15 cellular contexts compared by ENCODE assay signal in the genomic region with DNA sequence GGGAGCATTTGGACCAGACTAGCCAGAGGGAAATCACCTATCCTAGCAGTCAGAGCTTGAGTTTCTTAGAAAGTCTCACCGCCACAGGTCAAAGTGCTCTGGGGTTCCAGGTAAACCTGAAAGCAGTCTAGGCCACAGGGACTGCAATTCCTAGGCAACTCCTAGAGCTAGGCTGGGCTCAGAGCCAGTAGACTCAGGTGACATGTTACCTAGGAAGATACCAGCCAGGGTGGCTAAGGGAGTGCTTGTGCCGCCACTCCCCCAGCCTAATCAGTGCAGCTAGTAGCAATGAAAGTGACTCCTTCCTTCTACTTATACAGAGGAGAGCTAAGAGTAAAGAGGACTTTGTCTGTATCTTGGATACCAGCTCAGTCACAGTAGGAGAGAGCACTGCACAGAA.
DNase-seq lines count a peak whose midpoint lies in the region; ATAC-seq and TF ChIP-seq lines count a peak whose summit lies in the region.
"Had no signal": no experiment of that assay in that cellular context is flagged by ENCODE, and none has a peak within 500 bp of the region (broad histone marks: within the 10 kb centered on the region; RNA-seq: fewer than 3 reads in every experiment).

No MANE protein-coding gene starts in this region.

- H3K4me1 ChIP-seq in body of pancreas: no peaks in the 10 kb centered on the region
- H3K4me1 ChIP-seq in stomach: peaks cover 0 to 7% (median 0%) of the 10 kb centered on the region in 4 donors
- no peaks in the 10 kb centered on the region for H3K4me1 ChIP-seq in PC-3 (ENCODE audit: insufficient read depth, low read length)
- H3K4me1 ChIP-seq in tibial nerve: no peaks in the 10 kb centered on the region
- H3K4me1 ChIP-seq: A549, BE2C, HAP-1 had no signal

- H3K27ac ChIP-seq in body of pancreas (no peak overlapping the region), stomach (no peak overlapping the region), PC-3 (ENCODE audit: low read length) (no peak overlapping the region), tibial nerve (no peak overlapping the region)
- H3K27ac ChIP-seq: A549, C4-2B had no signal

- CTCF ChIA-PET in PC-3 (lab: Charles Lee): no interaction called here

- WGBS in body of pancreas, 2 donors: 35 to 40% methylated on average over 1 to 2 of the region's 2 CpGs
- 35 to 68% (median 57%) methylated on average over 1 to 2 of the region's 2 CpGs for WGBS in stomach, 5 donors
- 94 to 100% methylated on average over 1 to 2 of the region's 2 CpGs for WGBS in tibial nerve, 2 donors

- TF ChIP-seq POLR2A in body of pancreas (IDR thresholded peaks at IDR 0.05) (no peak), stomach (IDR thresholded peaks at IDR 0.05) (no peak), tibial nerve (IDR thresholded peaks at IDR 0.05) (no peak)

- intact Hi-C loops in body of pancreas (cut with DNase I): no loop called here
- intact Hi-C loops in stomach (cut with DNase I; ENCODE audit: low total_unique reads): no loop called here
- intact Hi-C loops in PC-3 (cut with micrococcal nuclease): no loop called here

- H3K27me3 ChIP-seq in body of pancreas (no peaks in the 10 kb centered on the region), stomach (no peaks in the 10 kb centered on the region), PC-3 (ENCODE audit: low read length) (peaks cover 14% of the 10 kb centered on the region; the same call in 1 of the 2 replicates), tibial nerve (no peaks in the 10 kb centered on the region)
- H3K27me3 ChIP-seq: BE2C had no signal

- no peak for TF ChIP-seq EP300 in stomach (IDR thresholded peaks at IDR 0.05)
- TF ChIP-seq EP300 in tibial nerve (IDR thresholded peaks at IDR 0.05): no peak

- H3K4me2 ChIP-seq in PC-3 (ENCODE audit: low read length): no peak overlapping the region
- H3K4me2 ChIP-seq: A549 had no signal

- H4K20me1 ChIP-seq in PC-3 (ENCODE audit: low read length): no peaks in the 10 kb centered on the region

- H3K9me2 ChIP-seq in PC-3 (replicated peaks; ENCODE audit: low read length): no peaks in the 10 kb centered on the region

- no peak for TF ChIP-seq CTCF in body of pancreas (IDR thresholded peaks at IDR 0.05)
- no peak for TF ChIP-seq CTCF in stomach (IDR thresholded peaks at IDR 0.05)
- no peak for TF ChIP-seq CTCF in PC-3 (conservative IDR thresholded peaks at IDR 0.05; ENCODE audit: low read depth, low read length)
- TF ChIP-seq CTCF in tibial nerve (IDR thresholded peaks at IDR 0.05): no peak

- H3K9me3 ChIP-seq in body of pancreas (no peaks in the 10 kb centered on the region), stomach (peaks cover 0 to 9% (median 0%) of the 10 kb centered on the region in 4 donors), PC-3 (ENCODE audit: low read length) (no peaks in the 10 kb centered on the region), tibial nerve (peaks cover 0 to 8% (median 0%) of the 10 kb centered on the region in 4 donors)
- H3K9me3 ChIP-seq: A549, BE2C, HAP-1 had no signal

- H3K36me3 ChIP-seq in body of pancreas (replicated peaks in 1 of 2; ENCODE audit: insufficient read depth in 1 of 2, low read depth in 2 of 2) (no peaks in the 10 kb centered on the region), stomach (no peaks in the 10 kb centered on the region), PC-3 (ENCODE audit: low read depth, low read length) (no peaks in the 10 kb centered on the region), tibial nerve (no peaks in the 10 kb centered on the region)
- H3K36me3 ChIP-seq: BE2C, HAP-1 had no signal

- POLR2A ChIA-PET in PC-3 (lab: Charles Lee; ENCODE audit: unreplicated experiment): no interaction called here

- H3K4me3 ChIP-seq in body of pancreas (no peak overlapping the region), stomach (no peak overlapping the region), PC-3 (ENCODE audit: low read length) (no peak overlapping the region), tibial nerve (no peak overlapping the region)
- H3K4me3 ChIP-seq: A549, GM12878, HAP-1 had no signal

- DNase-seq in body of pancreas (peak; percentile 44 to 79 (median 55)), mucosa of gallbladder (ENCODE audit: low spot score) (peak; percentile 68), stomach (peak; percentile 68), SHP77 (lab: John Stamatoyannopoulos, UW) (no peak), PC-3 (no peak), tibial nerve (ENCODE audit: low spot score in 2 of 2) (no peak)
- DNase-seq: BE2C; CD4-positive, alpha-beta memory T cell; DMS79; GOT3 had no signal

- H2AFZ ChIP-seq in PC-3 (ENCODE audit: low read length): no peak overlapping the region

- H3K9ac ChIP-seq in PC-3 (ENCODE audit: low read length): no peak overlapping the region

- BruUV-seq in PC-3 (replicated peaks; lab: Mats Ljungman, UMichigan): no TSS peak

- no peak for ATAC-seq in body of pancreas
- ATAC-seq in PC-3: no peak
- ATAC-seq: A549, GM12878, HepG2 had no signal

- no peaks in the 10 kb centered on the region for H3K79me2 ChIP-seq in PC-3 (ENCODE audit: low read length)

- no peaks in the 10 kb centered on the region for H3F3A ChIP-seq in PC-3 (ENCODE audit: low read length, unreplicated experiment)

Comparison
In these comparisons a context has a peak if more than half of its experiments do, and no peak if none do; other contexts are left out.
1. DNase-seq: peak in body of pancreas (4 of 4), mucosa of gallbladder (single experiment) and stomach (single experiment); none in SHP77 (0 of 2), PC-3 (single experiment) and tibial nerve (0 of 2).